Comparison of ENCODE assay signal across 8 cellular contexts in the genomic region with DNA sequence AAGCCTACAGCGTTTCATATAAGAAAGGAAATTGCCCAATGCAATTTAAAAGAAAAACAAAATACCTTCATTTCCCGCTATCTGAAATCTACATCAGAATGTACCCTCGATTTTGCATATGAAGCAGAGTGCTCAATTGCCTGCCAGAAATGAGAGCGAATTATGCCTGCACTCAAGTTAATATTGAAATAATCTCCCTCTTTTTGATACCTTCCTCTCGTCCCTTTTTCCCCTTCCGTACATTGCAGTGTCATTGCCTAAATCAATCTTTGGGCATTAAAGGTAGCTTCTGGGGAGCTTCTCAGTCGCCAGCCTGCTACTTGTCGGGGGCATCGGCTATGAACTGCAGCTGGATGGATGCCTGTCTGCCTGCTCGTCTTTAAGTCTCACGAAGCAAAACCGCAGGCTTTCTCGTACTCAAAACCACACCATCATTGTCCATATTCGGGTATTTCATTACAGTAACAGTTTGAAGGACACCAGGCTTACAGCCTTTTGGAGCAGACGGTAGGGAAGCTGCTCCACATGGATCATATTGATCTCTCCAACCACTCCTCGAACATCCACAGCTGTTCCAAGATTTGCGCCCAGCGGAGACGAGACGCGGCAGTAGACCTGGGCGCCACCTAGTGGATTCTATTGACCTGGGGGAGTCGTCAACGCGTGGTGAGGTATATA.
DNase-seq lines count a peak whose midpoint lies in the region; ATAC-seq, FAIRE-seq and TF ChIP-seq lines count a peak whose summit lies in the region.

No MANE protein-coding gene starts in this region.

- ATAC-seq in GM18499 (IDR thresholded peaks at IDR 0.05; ENCODE audit: insufficient read depth, unreplicated experiment) (peak; percentile 67), HG02885 (IDR thresholded peaks at IDR 0.05; ENCODE audit: poor library complexity, unreplicated experiment) (peak; percentile 89)

- peak overlapping the region; percentile 94 for H3K4me2 ChIP-seq in astrocyte (ENCODE audit: low read length)

- H3K79me2 ChIP-seq in astrocyte (ENCODE audit: insufficient read depth, low read length), result no peaks in the 10 kb centered on the region

- no peaks in the 10 kb centered on the region for H3K9me3 ChIP-seq in astrocyte (ENCODE audit: insufficient read depth, low read depth, low read length)

- peaks cover 14% of the 10 kb centered on the region for H3K4me1 Mint-ChIP-seq in T-helper 2 cell treated with Interferon-gamma antibody and Interleukin-4, amounts not matched to agents 5 μg/mL and 100 μg/mL, for 36 hours (ENCODE audit: low read depth)
- peaks cover 2% of the 10 kb centered on the region for H3K4me1 Mint-ChIP-seq in astrocyte (ENCODE audit: low read depth, unreplicated experiment)

- peak overlapping the region; percentile 88 for H3K4me3 Mint-ChIP-seq in T-helper 2 cell treated with Interferon-gamma antibody and Interleukin-4, amounts not matched to agents 5 μg/mL and 100 μg/mL, for 36 hours
- H3K4me3 Mint-ChIP-seq in astrocyte (ENCODE audit: unreplicated experiment), result peak overlapping the region; percentile 82

- H3K4me3 ChIP-seq in astrocyte (ENCODE audit: insufficient read depth, low read depth, low read length) (peak overlapping the region; percentile 65), skeletal muscle cell (ENCODE audit: low read depth, low read length) (peak overlapping the region; percentile 41)

- FAIRE-seq in astrocyte (lab: Jason Lieb, UNC), result no peak

- no peaks in the 10 kb centered on the region for H3K36me3 Mint-ChIP-seq in T-helper 2 cell treated with Interferon-gamma antibody and Interleukin-4, amounts not matched to agents 5 μg/mL and 100 μg/mL, for 36 hours (ENCODE audit: low read depth)
- no peaks in the 10 kb centered on the region for H3K36me3 Mint-ChIP-seq in astrocyte (ENCODE audit: low read depth, unreplicated experiment)

- peak; percentile 78 for DNase-seq in NCI-H1694 treated with DMSO at 0.1 percent for 48 hours (lab: John Stamatoyannopoulos, UW)
- peak; percentile 65 for DNase-seq in T-helper 2 cell treated with Interferon-gamma antibody and Interleukin-4, amounts not matched to agents 5 μg/mL and 100 μg/mL, for 36 hours (ENCODE audit: low spot score)
- DNase-seq in astrocyte (ENCODE audit: low read depth), result peak; percentile 37
- DNase-seq in iPS DF 19.7 (ENCODE audit: low read depth, low spot score), result peak; percentile 67
- no peak for DNase-seq in skeletal muscle cell (ENCODE audit: low read depth)
- DNase-seq in cortex of kidney (lab: John Stamatoyannopoulos, UW), result no peak

- H3K27me3 ChIP-seq in astrocyte (ENCODE audit: insufficient read depth, low read length), result peaks cover 34% of the 10 kb centered on the region

- no peaks in the 10 kb centered on the region for H3K9me3 Mint-ChIP-seq in T-helper 2 cell treated with Interferon-gamma antibody and Interleukin-4, amounts not matched to agents 5 μg/mL and 100 μg/mL, for 36 hours
- no peaks in the 10 kb centered on the region for H3K9me3 Mint-ChIP-seq in astrocyte (ENCODE audit: unreplicated experiment)

- H3K36me3 ChIP-seq in astrocyte (ENCODE audit: insufficient read depth, low read length), result no peaks in the 10 kb centered on the region

- no peak overlapping the region for H3K27ac ChIP-seq in astrocyte (ENCODE audit: low read depth, low read length)

- H3K4me1 ChIP-seq in astrocyte (ENCODE audit: insufficient read depth, low read length), result peaks cover 6% of the 10 kb centered on the region

- no peaks in the 10 kb centered on the region for H4K20me1 ChIP-seq in astrocyte (ENCODE audit: insufficient read depth, low read length)

- peak overlapping the region; percentile 27 for H3K27ac Mint-ChIP-seq in T-helper 2 cell treated with Interferon-gamma antibody and Interleukin-4, amounts not matched to agents 5 μg/mL and 100 μg/mL, for 36 hours
- peak overlapping the region; percentile 14 for H3K27ac Mint-ChIP-seq in astrocyte (ENCODE audit: unreplicated experiment)

- H2AFZ ChIP-seq in astrocyte (ENCODE audit: low read depth, low read length), result peak overlapping the region; percentile 78

- peak overlapping the region; percentile 44 for H3K9ac ChIP-seq in astrocyte (ENCODE audit: low read length)

- H3K27me3 Mint-ChIP-seq in T-helper 2 cell treated with Interferon-gamma antibody and Interleukin-4, amounts not matched to agents 5 μg/mL and 100 μg/mL, for 36 hours (ENCODE audit: low read depth), result peaks cover 66% of the 10 kb centered on the region
- H3K27me3 Mint-ChIP-seq in astrocyte (ENCODE audit: low read depth, unreplicated experiment), result peaks cover 9% of the 10 kb centered on the region

- TF ChIP-seq CTCF in astrocyte (IDR thresholded peaks at IDR 0.05; ENCODE audit: insufficient read depth, low read depth, low read length), result peak; percentile 94

Comparison
In these comparisons a context has a peak if more than half of its experiments do, and no peak if none do; other contexts are left out.
1. DNase-seq: peak in NCI-H1694 treated with DMSO at 0.1 percent for 48 hours (single experiment), T-helper 2 cell treated with Interferon-gamma antibody and Interleukin-4, amounts not matched to agents 5 μg/mL and 100 μg/mL, for 36 hours (single experiment), astrocyte (single experiment) and iPS DF 19.7 (single experiment); none in skeletal muscle cell (single experiment) and cortex of kidney (single experiment).